1 cellular context compared by ENCODE assay signal in the genomic region with DNA sequence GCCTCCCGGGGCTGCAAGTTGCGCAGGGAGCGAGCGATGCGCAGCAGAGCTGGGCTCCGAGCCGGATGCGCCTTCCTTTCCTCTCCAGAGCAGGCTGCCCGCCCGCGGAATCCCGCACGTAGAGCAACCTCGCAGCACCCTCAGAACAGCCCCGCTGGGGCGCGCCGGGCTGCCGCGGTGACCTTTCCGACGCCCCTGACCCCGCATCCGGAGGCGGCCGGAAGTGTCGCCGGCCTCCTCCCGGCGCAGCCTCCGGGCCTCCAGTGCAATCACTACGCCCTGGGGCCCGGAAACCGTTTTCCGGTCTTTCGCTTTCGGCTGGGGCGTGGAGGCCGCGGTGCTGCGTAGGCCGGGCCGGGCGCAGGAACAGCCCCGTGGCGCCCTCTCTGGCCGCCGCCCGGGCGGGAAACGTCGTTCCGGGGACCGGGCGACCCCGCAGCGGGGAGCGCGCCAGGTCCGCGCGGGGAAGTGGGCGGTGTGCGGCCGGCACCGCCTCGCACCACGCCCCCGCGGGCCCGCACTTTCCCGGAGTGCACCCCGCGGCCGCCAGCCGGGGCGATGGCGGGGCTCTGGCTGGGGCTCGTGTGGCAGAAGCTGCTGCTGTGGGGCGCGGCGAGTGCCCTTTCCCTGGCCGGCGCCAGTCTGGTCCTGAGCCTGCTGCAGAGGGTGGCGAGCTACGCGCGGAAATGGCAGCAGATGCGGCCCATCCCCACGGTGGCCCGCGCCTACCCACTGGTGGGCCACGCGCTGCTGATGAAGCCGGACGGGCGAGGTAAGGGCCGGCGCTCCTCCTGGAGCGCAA.
TF ChIP-seq lines count a peak whose summit lies in the region.

A gene (plus strand): TSS at position 302 of the 802 bp plus-strand sequence. CDS start 257 bp downstream, at position 559.

TF ChIP-seq in HepG2, 621 proteins besides CTCF, POLR2A, EP300 and RAD21 (continued from another document and continues in another):
- TF ChIP-seq, protein P1, sequence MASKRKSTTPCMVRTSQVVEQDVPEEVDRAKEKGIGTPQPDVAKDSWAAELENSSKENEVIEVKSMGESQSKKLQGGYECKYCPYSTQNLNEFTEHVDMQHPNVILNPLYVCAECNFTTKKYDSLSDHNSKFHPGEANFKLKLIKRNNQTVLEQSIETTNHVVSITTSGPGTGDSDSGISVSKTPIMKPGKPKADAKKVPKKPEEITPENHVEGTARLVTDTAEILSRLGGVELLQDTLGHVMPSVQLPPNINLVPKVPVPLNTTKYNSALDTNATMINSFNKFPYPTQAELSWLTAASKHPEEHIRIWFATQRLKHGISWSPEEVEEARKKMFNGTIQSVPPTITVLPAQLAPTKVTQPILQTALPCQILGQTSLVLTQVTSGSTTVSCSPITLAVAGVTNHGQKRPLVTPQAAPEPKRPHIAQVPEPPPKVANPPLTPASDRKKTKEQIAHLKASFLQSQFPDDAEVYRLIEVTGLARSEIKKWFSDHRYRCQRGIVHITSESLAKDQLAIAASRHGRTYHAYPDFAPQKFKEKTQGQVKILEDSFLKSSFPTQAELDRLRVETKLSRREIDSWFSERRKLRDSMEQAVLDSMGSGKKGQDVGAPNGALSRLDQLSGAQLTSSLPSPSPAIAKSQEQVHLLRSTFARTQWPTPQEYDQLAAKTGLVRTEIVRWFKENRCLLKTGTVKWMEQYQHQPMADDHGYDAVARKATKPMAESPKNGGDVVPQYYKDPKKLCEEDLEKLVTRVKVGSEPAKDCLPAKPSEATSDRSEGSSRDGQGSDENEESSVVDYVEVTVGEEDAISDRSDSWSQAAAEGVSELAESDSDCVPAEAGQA (IDR thresholded peaks at IDR 0.05; ENCODE audit: low read depth) = no peak; the same call in 1 of the 2 replicates
- TF ChIP-seq, protein P1 (CRISPR knock-in tag; IDR thresholded peaks at IDR 0.05; ENCODE audit: borderline replicate concordance) = peak; percentile 65; the same call in 1 of the 2 replicates
- no peak for TF ChIP-seq SMC3 (IDR thresholded peaks at IDR 0.05; ENCODE audit: low read length)
- no peak for TF ChIP-seq TCF7 (IDR thresholded peaks at IDR 0.05; ENCODE audit: low read depth)
- no peak; the same call in 1 of the 2 replicates for TF ChIP-seq CENPT (CRISPR knock-in tag; IDR thresholded peaks at IDR 0.05; ENCODE audit: low read depth)
- TF ChIP-seq ZNF567 (CRISPR knock-in tag; IDR thresholded peaks at IDR 0.05; ENCODE audit: borderline replicate concordance) = no peak
- TF ChIP-seq, protein P2, sequence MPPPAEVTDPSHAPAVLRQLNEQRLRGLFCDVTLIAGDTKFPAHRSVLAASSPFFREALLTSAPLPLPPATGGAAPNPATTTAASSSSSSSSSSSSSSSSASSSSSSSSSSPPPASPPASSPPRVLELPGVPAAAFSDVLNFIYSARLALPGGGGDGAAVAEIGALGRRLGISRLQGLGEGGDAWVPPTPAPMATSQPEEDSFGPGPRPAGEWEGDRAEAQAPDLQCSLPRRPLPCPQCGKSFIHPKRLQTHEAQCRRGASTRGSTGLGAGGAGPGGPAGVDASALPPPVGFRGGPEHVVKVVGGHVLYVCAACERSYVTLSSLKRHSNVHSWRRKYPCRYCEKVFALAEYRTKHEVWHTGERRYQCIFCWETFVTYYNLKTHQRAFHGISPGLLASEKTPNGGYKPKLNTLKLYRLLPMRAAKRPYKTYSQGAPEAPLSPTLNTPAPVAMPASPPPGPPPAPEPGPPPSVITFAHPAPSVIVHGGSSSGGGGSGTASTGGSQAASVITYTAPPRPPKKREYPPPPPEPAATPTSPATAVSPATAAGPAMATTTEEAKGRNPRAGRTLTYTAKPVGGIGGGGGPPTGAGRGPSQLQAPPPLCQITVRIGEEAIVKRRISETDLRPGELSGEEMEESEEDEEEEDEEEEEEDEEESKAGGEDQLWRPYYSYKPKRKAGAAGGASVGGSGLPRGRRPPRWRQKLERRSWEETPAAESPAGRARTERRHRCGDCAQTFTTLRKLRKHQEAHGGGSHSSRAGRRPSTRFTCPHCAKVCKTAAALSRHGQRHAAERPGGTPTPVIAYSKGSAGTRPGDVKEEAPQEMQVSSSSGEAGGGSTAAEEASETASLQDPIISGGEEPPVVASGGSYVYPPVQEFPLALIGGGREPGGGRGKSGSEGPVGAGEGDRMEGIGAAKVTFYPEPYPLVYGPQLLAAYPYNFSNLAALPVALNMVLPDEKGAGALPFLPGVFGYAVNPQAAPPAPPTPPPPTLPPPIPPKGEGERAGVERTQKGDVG (CRISPR knock-in tag; IDR thresholded peaks at IDR 0.05; ENCODE audit: borderline replicate concordance) = 0 out of 2 replicates have a peak, but pooled peaks have one; percentile 27
- TF ChIP-seq NKX3-1 (CRISPR knock-in tag; IDR thresholded peaks at IDR 0.05) = no peak; the same call in 1 of the 2 replicates
- no peak for TF ChIP-seq ZNF441 (CRISPR knock-in tag; IDR thresholded peaks at IDR 0.05; ENCODE audit: borderline replicate concordance)
- TF ChIP-seq TGIF2 (CRISPR knock-in tag; IDR thresholded peaks at IDR 0.05) = 0 out of 2 replicates have a peak, but pooled peaks have one; percentile 54
- TF ChIP-seq U2AF2 (IDR thresholded peaks at IDR 0.05; ENCODE audit: low read depth, low read length) = no peak
- TF ChIP-seq ZNF781 (CRISPR knock-in tag; IDR thresholded peaks at IDR 0.05; ENCODE audit: borderline replicate concordance, not compliant biosample characterization) = peak; percentile 33
- peak; percentile 59 for TF ChIP-seq SKI (IDR thresholded peaks at IDR 0.05; ENCODE audit: partially characterized antibody)
- TF ChIP-seq SIX1 (CRISPR knock-in tag; IDR thresholded peaks at IDR 0.05; ENCODE audit: borderline replicate concordance) = no peak
- TF ChIP-seq PAWR (CRISPR knock-in tag; IDR thresholded peaks at IDR 0.05; ENCODE audit: borderline replicate concordance) = no peak
- TF ChIP-seq MLLT10 (CRISPR knock-in tag; IDR thresholded peaks at IDR 0.05) = no peak
- peak; percentile 26 for TF ChIP-seq CBX1 (IDR thresholded peaks at IDR 0.05; ENCODE audit: low read depth)
- TF ChIP-seq ZNF343 (CRISPR knock-in tag; IDR thresholded peaks at IDR 0.05) = peak; percentile 68
- TF ChIP-seq FOXC1 (CRISPR knock-in tag; IDR thresholded peaks at IDR 0.05; ENCODE audit: borderline replicate concordance) = peak; percentile 60; the same call in 1 of the 2 replicates
- TF ChIP-seq YY1 (IDR thresholded peaks at IDR 0.05; ENCODE audit: insufficient read depth, insufficient replicate concordance, low read depth, low read length) = peak; percentile 18
- TF ChIP-seq, protein P3, sequence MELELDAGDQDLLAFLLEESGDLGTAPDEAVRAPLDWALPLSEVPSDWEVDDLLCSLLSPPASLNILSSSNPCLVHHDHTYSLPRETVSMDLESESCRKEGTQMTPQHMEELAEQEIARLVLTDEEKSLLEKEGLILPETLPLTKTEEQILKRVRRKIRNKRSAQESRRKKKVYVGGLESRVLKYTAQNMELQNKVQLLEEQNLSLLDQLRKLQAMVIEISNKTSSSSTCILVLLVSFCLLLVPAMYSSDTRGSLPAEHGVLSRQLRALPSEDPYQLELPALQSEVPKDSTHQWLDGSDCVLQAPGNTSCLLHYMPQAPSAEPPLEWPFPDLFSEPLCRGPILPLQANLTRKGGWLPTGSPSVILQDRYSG (CRISPR knock-in tag; IDR thresholded peaks at IDR 0.05) = 0 out of 2 replicates have a peak, but pooled peaks have one; percentile 9
- no peak for TF ChIP-seq ARNT (IDR thresholded peaks at IDR 0.05)
- no peak for TF ChIP-seq NBN (conservative IDR thresholded peaks at IDR 0.05)
- peak; percentile 72; the same call in 1 of the 2 replicates for TF ChIP-seq ZNF20 (CRISPR knock-in tag; IDR thresholded peaks at IDR 0.05)
- no peak for TF ChIP-seq ZNF230 (CRISPR knock-in tag; IDR thresholded peaks at IDR 0.05)
- TF ChIP-seq SYNCRIP (IDR thresholded peaks at IDR 0.05; ENCODE audit: insufficient read depth, low read depth, low read length) = no peak
- TF ChIP-seq ZNF431 (CRISPR knock-in tag; IDR thresholded peaks at IDR 0.05; ENCODE audit: borderline replicate concordance, low read depth) = no peak; the same call in 1 of the 2 replicates
- TF ChIP-seq, protein P4, sequence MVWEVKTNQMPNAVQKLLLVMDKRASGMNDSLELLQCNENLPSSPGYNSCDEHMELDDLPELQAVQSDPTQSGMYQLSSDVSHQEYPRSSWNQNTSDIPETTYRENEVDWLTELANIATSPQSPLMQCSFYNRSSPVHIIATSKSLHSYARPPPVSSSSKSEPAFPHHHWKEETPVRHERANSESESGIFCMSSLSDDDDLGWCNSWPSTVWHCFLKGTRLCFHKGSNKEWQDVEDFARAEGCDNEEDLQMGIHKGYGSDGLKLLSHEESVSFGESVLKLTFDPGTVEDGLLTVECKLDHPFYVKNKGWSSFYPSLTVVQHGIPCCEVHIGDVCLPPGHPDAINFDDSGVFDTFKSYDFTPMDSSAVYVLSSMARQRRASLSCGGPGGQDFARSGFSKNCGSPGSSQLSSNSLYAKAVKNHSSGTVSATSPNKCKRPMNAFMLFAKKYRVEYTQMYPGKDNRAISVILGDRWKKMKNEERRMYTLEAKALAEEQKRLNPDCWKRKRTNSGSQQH (CRISPR knock-in tag; IDR thresholded peaks at IDR 0.05; ENCODE audit: low read depth) = no peak
- TF ChIP-seq ZNF569 (CRISPR knock-in tag; IDR thresholded peaks at IDR 0.05; ENCODE audit: borderline replicate concordance) = no peak
- TF ChIP-seq, protein P5, sequence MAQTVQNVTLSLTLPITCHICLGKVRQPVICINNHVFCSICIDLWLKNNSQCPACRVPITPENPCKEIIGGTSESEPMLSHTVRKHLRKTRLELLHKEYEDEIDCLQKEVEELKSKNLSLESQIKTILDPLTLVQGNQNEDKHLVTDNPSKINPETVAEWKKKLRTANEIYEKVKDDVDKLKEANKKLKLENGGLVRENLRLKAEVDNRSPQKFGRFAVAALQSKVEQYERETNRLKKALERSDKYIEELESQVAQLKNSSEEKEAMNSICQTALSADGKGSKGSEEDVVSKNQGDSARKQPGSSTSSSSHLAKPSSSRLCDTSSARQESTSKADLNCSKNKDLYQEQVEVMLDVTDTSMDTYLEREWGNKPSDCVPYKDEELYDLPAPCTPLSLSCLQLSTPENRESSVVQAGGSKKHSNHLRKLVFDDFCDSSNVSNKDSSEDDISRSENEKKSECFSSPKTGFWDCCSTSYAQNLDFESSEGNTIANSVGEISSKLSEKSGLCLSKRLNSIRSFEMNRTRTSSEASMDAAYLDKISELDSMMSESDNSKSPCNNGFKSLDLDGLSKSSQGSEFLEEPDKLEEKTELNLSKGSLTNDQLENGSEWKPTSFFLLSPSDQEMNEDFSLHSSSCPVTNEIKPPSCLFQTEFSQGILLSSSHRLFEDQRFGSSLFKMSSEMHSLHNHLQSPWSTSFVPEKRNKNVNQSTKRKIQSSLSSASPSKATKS (CRISPR knock-in tag; IDR thresholded peaks at IDR 0.05) = no peak
- peak; percentile 79 for TF ChIP-seq ZNF776 (CRISPR knock-in tag; IDR thresholded peaks at IDR 0.05)
- TF ChIP-seq, protein P6, sequence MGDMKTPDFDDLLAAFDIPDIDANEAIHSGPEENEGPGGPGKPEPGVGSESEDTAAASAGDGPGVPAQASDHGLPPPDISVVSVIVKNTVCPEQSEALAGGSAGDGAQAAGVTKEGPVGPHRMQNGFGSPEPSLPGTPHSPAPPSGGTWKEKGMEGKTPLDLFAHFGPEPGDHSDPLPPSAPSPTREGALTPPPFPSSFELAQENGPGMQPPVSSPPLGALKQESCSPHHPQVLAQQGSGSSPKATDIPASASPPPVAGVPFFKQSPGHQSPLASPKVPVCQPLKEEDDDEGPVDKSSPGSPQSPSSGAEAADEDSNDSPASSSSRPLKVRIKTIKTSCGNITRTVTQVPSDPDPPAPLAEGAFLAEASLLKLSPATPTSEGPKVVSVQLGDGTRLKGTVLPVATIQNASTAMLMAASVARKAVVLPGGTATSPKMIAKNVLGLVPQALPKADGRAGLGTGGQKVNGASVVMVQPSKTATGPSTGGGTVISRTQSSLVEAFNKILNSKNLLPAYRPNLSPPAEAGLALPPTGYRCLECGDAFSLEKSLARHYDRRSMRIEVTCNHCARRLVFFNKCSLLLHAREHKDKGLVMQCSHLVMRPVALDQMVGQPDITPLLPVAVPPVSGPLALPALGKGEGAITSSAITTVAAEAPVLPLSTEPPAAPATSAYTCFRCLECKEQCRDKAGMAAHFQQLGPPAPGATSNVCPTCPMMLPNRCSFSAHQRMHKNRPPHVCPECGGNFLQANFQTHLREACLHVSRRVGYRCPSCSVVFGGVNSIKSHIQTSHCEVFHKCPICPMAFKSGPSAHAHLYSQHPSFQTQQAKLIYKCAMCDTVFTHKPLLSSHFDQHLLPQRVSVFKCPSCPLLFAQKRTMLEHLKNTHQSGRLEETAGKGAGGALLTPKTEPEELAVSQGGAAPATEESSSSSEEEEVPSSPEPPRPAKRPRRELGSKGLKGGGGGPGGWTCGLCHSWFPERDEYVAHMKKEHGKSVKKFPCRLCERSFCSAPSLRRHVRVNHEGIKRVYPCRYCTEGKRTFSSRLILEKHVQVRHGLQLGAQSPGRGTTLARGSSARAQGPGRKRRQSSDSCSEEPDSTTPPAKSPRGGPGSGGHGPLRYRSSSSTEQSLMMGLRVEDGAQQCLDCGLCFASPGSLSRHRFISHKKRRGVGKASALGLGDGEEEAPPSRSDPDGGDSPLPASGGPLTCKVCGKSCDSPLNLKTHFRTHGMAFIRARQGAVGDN (CRISPR knock-in tag; IDR thresholded peaks at IDR 0.05) = peak; percentile 90
